In the genomic region with DNA sequence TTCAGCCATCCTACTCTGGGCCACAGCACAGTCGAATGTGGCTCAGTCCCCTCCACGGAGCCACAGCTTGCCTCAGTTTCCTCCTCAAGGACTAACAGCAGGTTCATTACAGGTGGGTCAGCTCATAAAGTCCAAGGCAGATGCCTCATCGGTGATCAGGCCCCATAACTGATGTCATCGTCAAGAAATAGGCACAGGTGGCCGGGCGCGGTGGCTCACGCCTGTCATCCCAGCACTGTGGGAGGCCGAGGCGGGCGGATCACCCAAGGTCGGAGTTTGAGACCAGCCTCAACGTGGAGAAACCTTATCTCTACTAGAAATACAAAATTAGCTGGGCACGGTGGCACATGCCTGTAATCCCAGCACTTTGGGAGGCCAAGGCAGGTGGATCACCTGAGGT, we compare ENCODE assay signal across 1 cellular context.
TF ChIP-seq lines count a peak whose summit lies in the region.

No MANE protein-coding gene starts in this region.

TF ChIP-seq in HepG2, 621 proteins besides CTCF, POLR2A, EP300 and RAD21:
- TF ChIP-seq SYNCRIP (IDR thresholded peaks at IDR 0.05; ENCODE audit: insufficient read depth, low read depth, low read length) = no peak
- no peak for TF ChIP-seq MTF1 (CRISPR knock-in tag; IDR thresholded peaks at IDR 0.05)
- TF ChIP-seq, protein P1, sequence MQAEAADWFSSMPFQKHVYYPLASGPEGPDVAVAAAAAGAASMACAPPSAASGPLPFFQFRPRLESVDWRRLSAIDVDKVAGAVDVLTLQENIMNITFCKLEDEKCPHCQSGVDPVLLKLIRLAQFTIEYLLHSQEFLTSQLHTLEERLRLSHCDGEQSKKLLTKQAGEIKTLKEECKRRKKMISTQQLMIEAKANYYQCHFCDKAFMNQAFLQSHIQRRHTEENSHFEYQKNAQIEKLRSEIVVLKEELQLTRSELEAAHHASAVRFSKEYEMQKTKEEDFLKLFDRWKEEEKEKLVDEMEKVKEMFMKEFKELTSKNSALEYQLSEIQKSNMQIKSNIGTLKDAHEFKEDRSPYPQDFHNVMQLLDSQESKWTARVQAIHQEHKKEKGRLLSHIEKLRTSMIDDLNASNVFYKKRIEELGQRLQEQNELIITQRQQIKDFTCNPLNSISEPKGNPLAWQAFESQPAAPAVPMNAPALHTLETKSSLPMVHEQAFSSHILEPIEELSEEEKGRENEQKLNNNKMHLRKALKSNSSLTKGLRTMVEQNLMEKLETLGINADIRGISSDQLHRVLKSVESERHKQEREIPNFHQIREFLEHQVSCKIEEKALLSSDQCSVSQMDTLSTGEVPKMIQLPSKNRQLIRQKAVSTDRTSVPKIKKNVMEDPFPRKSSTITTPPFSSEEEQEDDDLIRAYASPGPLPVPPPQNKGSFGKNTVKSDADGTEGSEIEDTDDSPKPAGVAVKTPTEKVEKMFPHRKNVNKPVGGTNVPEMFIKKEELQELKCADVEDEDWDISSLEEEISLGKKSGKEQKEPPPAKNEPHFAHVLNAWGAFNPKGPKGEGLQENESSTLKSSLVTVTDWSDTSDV (CRISPR knock-in tag; IDR thresholded peaks at IDR 0.05) = 0 out of 2 replicates have a peak, but pooled peaks have one; percentile 44
- TF ChIP-seq ATM (IDR thresholded peaks at IDR 0.05; ENCODE audit: borderline replicate concordance) = no peak
- no peak for TF ChIP-seq GZF1 (CRISPR knock-in tag; IDR thresholded peaks at IDR 0.05)
- TF ChIP-seq NFE2L1 (CRISPR knock-in tag; IDR thresholded peaks at IDR 0.05; ENCODE audit: borderline replicate concordance) = no peak
- TF ChIP-seq, protein P2, sequence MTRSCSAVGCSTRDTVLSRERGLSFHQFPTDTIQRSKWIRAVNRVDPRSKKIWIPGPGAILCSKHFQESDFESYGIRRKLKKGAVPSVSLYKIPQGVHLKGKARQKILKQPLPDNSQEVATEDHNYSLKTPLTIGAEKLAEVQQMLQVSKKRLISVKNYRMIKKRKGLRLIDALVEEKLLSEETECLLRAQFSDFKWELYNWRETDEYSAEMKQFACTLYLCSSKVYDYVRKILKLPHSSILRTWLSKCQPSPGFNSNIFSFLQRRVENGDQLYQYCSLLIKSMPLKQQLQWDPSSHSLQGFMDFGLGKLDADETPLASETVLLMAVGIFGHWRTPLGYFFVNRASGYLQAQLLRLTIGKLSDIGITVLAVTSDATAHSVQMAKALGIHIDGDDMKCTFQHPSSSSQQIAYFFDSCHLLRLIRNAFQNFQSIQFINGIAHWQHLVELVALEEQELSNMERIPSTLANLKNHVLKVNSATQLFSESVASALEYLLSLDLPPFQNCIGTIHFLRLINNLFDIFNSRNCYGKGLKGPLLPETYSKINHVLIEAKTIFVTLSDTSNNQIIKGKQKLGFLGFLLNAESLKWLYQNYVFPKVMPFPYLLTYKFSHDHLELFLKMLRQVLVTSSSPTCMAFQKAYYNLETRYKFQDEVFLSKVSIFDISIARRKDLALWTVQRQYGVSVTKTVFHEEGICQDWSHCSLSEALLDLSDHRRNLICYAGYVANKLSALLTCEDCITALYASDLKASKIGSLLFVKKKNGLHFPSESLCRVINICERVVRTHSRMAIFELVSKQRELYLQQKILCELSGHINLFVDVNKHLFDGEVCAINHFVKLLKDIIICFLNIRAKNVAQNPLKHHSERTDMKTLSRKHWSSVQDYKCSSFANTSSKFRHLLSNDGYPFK (CRISPR knock-in tag; IDR thresholded peaks at IDR 0.05; ENCODE audit: borderline replicate concordance) = no peak
- no peak for TF ChIP-seq NCOA1 (CRISPR knock-in tag; IDR thresholded peaks at IDR 0.05)
- no peak for TF ChIP-seq SSRP1 (CRISPR knock-in tag; IDR thresholded peaks at IDR 0.05)
- peak; percentile 12; the same call in 1 of the 2 replicates for TF ChIP-seq TBX3 (IDR thresholded peaks at IDR 0.05; ENCODE audit: borderline replicate concordance)
- TF ChIP-seq, protein P3, sequence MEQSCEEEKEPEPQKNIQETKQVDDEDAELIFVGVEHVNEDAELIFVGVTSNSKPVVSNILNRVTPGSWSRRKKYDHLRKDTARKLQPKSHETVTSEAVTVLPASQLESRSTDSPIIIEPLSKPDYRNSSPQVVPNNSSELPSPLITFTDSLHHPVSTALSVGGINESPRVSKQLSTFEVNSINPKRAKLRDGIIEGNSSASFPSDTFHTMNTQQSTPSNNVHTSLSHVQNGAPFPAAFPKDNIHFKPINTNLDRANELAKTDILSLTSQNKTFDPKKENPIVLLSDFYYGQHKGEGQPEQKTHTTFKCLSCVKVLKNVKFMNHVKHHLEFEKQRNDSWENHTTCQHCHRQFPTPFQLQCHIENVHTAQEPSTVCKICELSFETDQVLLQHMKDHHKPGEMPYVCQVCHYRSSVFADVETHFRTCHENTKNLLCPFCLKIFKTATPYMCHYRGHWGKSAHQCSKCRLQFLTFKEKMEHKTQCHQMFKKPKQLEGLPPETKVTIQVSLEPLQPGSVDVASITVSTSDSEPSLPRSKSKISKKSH (CRISPR knock-in tag; IDR thresholded peaks at IDR 0.05; ENCODE audit: borderline replicate concordance) = 0 out of 2 replicates have a peak, but pooled peaks have one; percentile 14
- TF ChIP-seq REXO4 (CRISPR knock-in tag; IDR thresholded peaks at IDR 0.05; ENCODE audit: borderline replicate concordance) = no peak
